Comparison of ENCODE assay signal across 21 cellular contexts in genomic region chr12:82361461-82361915, GRCh38. TPM values are rescaled to one million over a fixed set of nuclear protein-coding genes. Genes with fewer than 3 reads are reported as not detected.
A peak's percentile ranks its signal among the peaks of the same experiment; 100 is the strongest.
DNase-seq lines count a peak whose midpoint lies in the region; ATAC-seq, FAIRE-seq and TF ChIP-seq lines count a peak whose summit lies in the region.
"Had no signal": no experiment of that assay in that cellular context is flagged by ENCODE, and none has a peak within 500 bp of the region (broad histone marks: within the 10 kb centered on the region; RNA-seq: fewer than 3 reads in every experiment).

No MANE protein-coding gene starts in this region.

- H3K4me1 ChIP-seq in H9 (ENCODE audit: insufficient read depth, low read length): no peaks in the 10 kb centered on the region
- H3K4me1 ChIP-seq in kidney (ENCODE audit: control insufficient read depth in 1 of 2, insufficient read depth in 1 of 2, low read depth in 1 of 2, low read length in 2 of 2): peaks cover 9 to 12% of the 10 kb centered on the region in 2 donors
- H3K4me1 ChIP-seq: BE2C had no signal

- H2BK20ac ChIP-seq in H9 (ENCODE audit: low read depth, low read length, poor library complexity, severe bottlenecking): no peak overlapping the region

- no peak overlapping the region for H3K4me3 Mint-ChIP-seq in H9
- H3K4me3 Mint-ChIP-seq: HFFc6 had no signal

- intact Hi-C loops in left ventricle myocardium superior (cut with micrococcal nuclease): no loop called here
- intact Hi-C loops in left cardiac atrium (cut with DNase I): no loop called here
- intact Hi-C loops in kidney (cut with DNase I): no loop called here

- H3K14ac ChIP-seq in H9 (ENCODE audit: insufficient read depth, low read length): no peak overlapping the region; the same call in 1 of the 2 replicates

- no peaks in the 10 kb centered on the region for H4K20me1 ChIP-seq in H9 (ENCODE audit: control insufficient read depth, insufficient read depth, insufficient read length)

- no peak overlapping the region for H2BK120ac ChIP-seq in H9 (ENCODE audit: low read depth, low read length, poor library complexity, severe bottlenecking)

- no peak overlapping the region for H2BK5ac ChIP-seq in H9 (ENCODE audit: insufficient read length, low read length)

- H3K27me3 Mint-ChIP-seq in H9 (ENCODE audit: low read depth): peaks cover 2% of the 10 kb centered on the region; the same call in 1 of the 2 replicates

- H3K27ac Mint-ChIP-seq in H9: peak overlapping the region in 1 of 3 experiments; percentile 87; a peak in 1 of 7 replicates
- H3K27ac Mint-ChIP-seq: HFFc6 had no signal

- H3K9me3 ChIP-seq in H9 (ENCODE audit: control insufficient read depth, low read depth, low read length): no peaks in the 10 kb centered on the region
- H3K9me3 ChIP-seq in kidney (ENCODE audit: control insufficient read depth in 1 of 2, low read length in 2 of 2): no peaks in the 10 kb centered on the region
- H3K9me3 ChIP-seq: A549, BE2C had no signal

- no peak overlapping the region for H3K9ac ChIP-seq in H9 (ENCODE audit: extremely low read depth, insufficient read length, low read length)
- H3K9ac ChIP-seq in kidney (ENCODE audit: low read length in 2 of 2): no peak overlapping the region

- H2AK5ac ChIP-seq in H9 (ENCODE audit: insufficient read length, low read length): no peak overlapping the region

- H3K4ac ChIP-seq in H9 (ENCODE audit: low read depth, low read length): no peak overlapping the region

- H3K27ac ChIP-seq in H9 (ENCODE audit: insufficient read length, low read depth, low read length) (no peak overlapping the region), kidney (ENCODE audit: low read depth in 2 of 2, low read length in 2 of 2) (no peak overlapping the region)
- H3K27ac ChIP-seq: A549, C4-2B had no signal

- no peaks in the 10 kb centered on the region for H3K27me3 ChIP-seq in H9 (ENCODE audit: insufficient read depth, low read length)
- H3K27me3 ChIP-seq: BE2C had no signal

- H3K36me3 ChIP-seq in kidney (ENCODE audit: control insufficient read depth in 1 of 2, insufficient read depth in 2 of 2, low read length in 2 of 2): no peaks in the 10 kb centered on the region

- H2BK12ac ChIP-seq in H9 (ENCODE audit: insufficient read length, low read depth, low read length): no peak overlapping the region

- no peak overlapping the region for H3K4me2 ChIP-seq in H9 (ENCODE audit: insufficient read depth, insufficient read length, low read length)
- H3K4me2 ChIP-seq: A549 had no signal

- no peak overlapping the region for H3T11ph ChIP-seq in H9 (ENCODE audit: low read length)

- no peak overlapping the region for H4K91ac ChIP-seq in H9 (ENCODE audit: insufficient read length, low read depth, low read length)

- no CpG with 5 or more reads among the region's 22 CpGs for WGBS in H9 (ENCODE audit: extremely low coverage, insufficient read length, low lambda C conversion rate)

- H4K5ac ChIP-seq in H9 (ENCODE audit: insufficient read length, low read depth, low read length): no peak overlapping the region

- DNase-seq in left ventricle myocardium superior: peak; percentile 26
- no peak for DNase-seq in left cardiac atrium
- DNase-seq in H9: peak; percentile 42
- peak; percentile 74 for DNase-seq in kidney
- DNase-seq in effector CD4-positive, alpha-beta T cell: no peak
- DNase-seq in activated naive CD4-positive, alpha-beta T cell treated with Interleukin-2 at 50 U/mL for 16 hours: no peak
- DNase-seq in DMS114 treated with DMSO at 0.1 percent for 48 hours (lab: John Stamatoyannopoulos, UW; ENCODE audit: unreplicated experiment): no peak
- DNase-seq: BE2C; CD4-positive, alpha-beta memory T cell; DMS153; DMS79 treated with DMSO at 0.1 percent for 48 hours; EL; GDM1; HCEC 1CT; HFFc6 had no signal

- no peak overlapping the region for H3K56ac ChIP-seq in H9 (ENCODE audit: insufficient read length, low read depth, low read length)

- peaks cover 24 to 28% of the 10 kb centered on the region in 2 experiments for H3K4me1 Mint-ChIP-seq in H9

- H3K4me3 ChIP-seq in kidney (ENCODE audit: low read length in 2 of 2): no peak overlapping the region
- H3K4me3 ChIP-seq: A549 had no signal

- peaks cover 18 to 28% (median 23%) of the 10 kb centered on the region in 3 experiments for H3K36me3 Mint-ChIP-seq in H9 (ENCODE audit: insufficient read depth in 1 of 3, low read depth in 3 of 3)

- no peak for TF ChIP-seq CTCF in H9 (conservative IDR thresholded peaks at IDR 0.05)
- TF ChIP-seq CTCF in kidney (IDR thresholded peaks at IDR 0.05; ENCODE audit: borderline replicate concordance, extremely low read depth, insufficient read depth): no peak

- FAIRE-seq in kidney (lab: Jason Lieb, UNC): no peak
- FAIRE-seq: A549, GM19239, H1, HepG2, HTR-8/SVneo had no signal

- no peak overlapping the region for H2BK15ac ChIP-seq in H9 (ENCODE audit: low read depth, low read length)

- H3K9me3 Mint-ChIP-seq in H9: peaks cover 2 to 6% of the 10 kb centered on the region in 2 experiments; a peak in 4 of 5 replicates
- H3K9me3 Mint-ChIP-seq: HFFc6 had no signal

- H3K23ac ChIP-seq in H9 (ENCODE audit: insufficient read length, low read depth, low read length): no peak overlapping the region

- no peak overlapping the region for H3K18ac ChIP-seq in H9 (ENCODE audit: insufficient read length, low read depth, low read length)

- H2AFZ ChIP-seq in H9 (ENCODE audit: low read length): no peak overlapping the region

- peaks cover 12% of the 10 kb centered on the region for H3K79me2 ChIP-seq in H9 (ENCODE audit: insufficient read depth, low read length)

- peaks cover 4% of the 10 kb centered on the region for H3K79me1 ChIP-seq in H9 (ENCODE audit: insufficient read depth, low read depth, low read length, poor library complexity, severe bottlenecking)

- no peak overlapping the region for H4K8ac ChIP-seq in H9 (replicated peaks; ENCODE audit: insufficient read length, low read depth, low read length)

- no peaks in the 10 kb centered on the region for H3K23me2 ChIP-seq in H9 (ENCODE audit: insufficient read length, low read depth, low read length, poor library complexity, severe bottlenecking)

- ATAC-seq in left ventricle myocardium superior (no peak), left cardiac atrium (no peak)
- ATAC-seq: A549, HepG2 had no signal

RNA-seq across cellular contexts. Expression of gene METTL25, which starts 3.2 kb away (rescaled TPM):
- 15.6 TPM for total RNA-seq in left ventricle myocardium superior
- 10 to 100 TPM; 14.5 to 16.1 TPM for total RNA-seq in left cardiac atrium
- 10.9 and 11.6 TPM in 2 replicates for total RNA-seq in H9 (2021)
- 19.3 TPM for total RNA-seq in kidney
- 10.8 TPM for polyA plus RNA-seq in kidney (ENCODE audit: insufficient read depth, low read depth, low replicate concordance)

RNA-seq across cellular contexts. Expression of gene CCDC59, which starts 3.3 kb away (rescaled TPM):
- total RNA-seq in left ventricle myocardium superior (28.1 TPM), left cardiac atrium (10 to 100 TPM; 24.7 to 27.8 TPM), H9 (2021) (62.2 and 64.2 TPM in 2 replicates), kidney (29.2 TPM)
- 31.4 TPM for polyA plus RNA-seq in kidney (ENCODE audit: insufficient read depth, low read depth, low replicate concordance)

Comparison
In these comparisons a context has a peak if more than half of its experiments do, and no peak if none do; other contexts are left out.
1. DNase-seq: peak in left ventricle myocardium superior (single experiment), H9 (single experiment) and kidney (single experiment); none in left cardiac atrium (single experiment), effector CD4-positive, alpha-beta T cell (single experiment), activated naive CD4-positive, alpha-beta T cell treated with Interleukin-2 at 50 U/mL for 16 hours (single experiment) and DMS114 treated with DMSO at 0.1 percent for 48 hours (single experiment).